20 cellular contexts compared by ENCODE assay signal in the genomic region with DNA sequence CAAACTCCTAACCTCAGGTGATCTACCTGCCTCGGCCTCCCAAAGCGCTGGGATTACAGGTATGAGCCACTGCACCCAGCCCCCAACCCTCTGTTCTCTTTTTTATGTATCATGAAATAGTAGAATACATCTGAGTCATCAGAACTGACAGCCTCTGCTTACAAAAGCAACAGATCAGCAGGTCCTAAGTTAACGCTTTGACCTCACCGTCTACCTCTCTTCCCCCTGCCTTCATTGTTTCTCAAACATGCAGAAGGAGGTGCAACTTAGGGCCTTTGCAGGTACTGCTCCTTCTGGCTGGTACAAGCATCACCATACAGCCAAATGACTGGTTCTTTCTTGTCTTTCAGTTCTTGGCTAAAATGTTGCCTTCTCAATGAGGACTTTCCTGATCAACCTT.
"Had no signal": no experiment of that assay in that cellular context is flagged by ENCODE, and none has a peak within 500 bp of the region (broad histone marks: within the 10 kb centered on the region; RNA-seq: fewer than 3 reads in every experiment).

No MANE protein-coding gene starts in this region.

- H3K9me3 Mint-ChIP-seq: endodermal cell; stimulated activated memory B cell treated with anti-CD40 and anti-IgM and Interleukin-4, amounts not matched to agents 10 μg/mL and 1 μg/mL and 100 μg/mL, for 72 hours had no signal

- H3K27me3 ChIP-seq: brain microvascular endothelial cell, spleen, transverse colon had no signal

- H3K4me3 Mint-ChIP-seq: activated T-cell treated with anti-CD3 and anti-CD28 coated beads, Interleukin-2, amount 50 U/mL, for 24 hours; endodermal cell; natural killer cell treated with Interleukin-12 subunit alpha and Interleukin-12 subunit beta and Interleukin-15 and Interleukin-18, amount 100 ng/mL, for 72 hours; stimulated activated memory B cell treated with anti-CD40 and anti-IgM and Interleukin-4, amounts not matched to agents 10 μg/mL and 1 μg/mL and 100 μg/mL, for 72 hours; T-helper 17 cell had no signal

- H3K27ac Mint-ChIP-seq: activated naive CD4-positive, alpha-beta T cell treated with anti-CD3 and anti-CD28 coated beads, Interleukin-2, amount 50 U/mL, for 72 hours; activated T-cell treated with anti-CD3 and anti-CD28 coated beads, Interleukin-2, amount 50 U/mL, for 24 hours; endodermal cell; natural killer cell treated with Interleukin-12 subunit alpha and Interleukin-12 subunit beta and Interleukin-15 and Interleukin-18, amount 100 ng/mL, for 72 hours; stimulated activated memory B cell treated with anti-CD40 and anti-IgM and Interleukin-4, amounts not matched to agents 10 μg/mL and 1 μg/mL and 100 μg/mL, for 72 hours; T-helper 17 cell had no signal

- H3K4me3 ChIP-seq: prostate gland, spleen, transverse colon had no signal

- H3K27me3 Mint-ChIP-seq: activated T-cell treated with anti-CD3 and anti-CD28 coated beads, Interleukin-2, amount 50 U/mL, for 24 hours; natural killer cell treated with Interleukin-12 subunit alpha and Interleukin-12 subunit beta and Interleukin-15 and Interleukin-18, amount 100 ng/mL, for 72 hours; stimulated activated memory B cell treated with anti-CD40 and anti-IgM and Interleukin-4, amounts not matched to agents 10 μg/mL and 1 μg/mL and 100 μg/mL, for 72 hours; T-helper 17 cell had no signal

- ATAC-seq: activated naive CD4-positive, alpha-beta T cell treated with anti-CD3 and anti-CD28 coated beads, Interleukin-2, amount 50 U/mL, for 72 hours; left lobe of liver; natural killer cell treated with Interleukin-12 subunit alpha and Interleukin-12 subunit beta and Interleukin-15 and Interleukin-18, amount 100 ng/mL, for 72 hours; sciatic nerve; stimulated activated memory B cell treated with anti-CD40 and anti-IgM and Interleukin-4, amounts not matched to agents 10 μg/mL and 1 μg/mL and 100 μg/mL, for 72 hours; T-helper 17 cell had no signal

- H3K4me1 ChIP-seq: prostate gland, spleen had no signal

- DNase-seq: activated effector memory CD4-positive, alpha-beta T cell treated with Interleukin-2 at 50 U/mL for 16 hours; activated T-cell treated with anti-CD3 and anti-CD28 coated beads, Interleukin-2, amount 50 U/mL, for 24 hours; amygdala; brain microvascular endothelial cell; cerebellar nuclear complex; dermis blood vessel endothelial cell; endodermal cell; glutamatergic neuron; occipital lobe; spleen; stimulated activated CD4-positive, alpha-beta T cell treated with anti-CD3 and anti-CD28 coated beads, Interleukin-1b, Interleukin-23, amount 100 ng/mL, for 48 hours; T-helper 17 cell; transverse colon had no signal

- H3K4me1 Mint-ChIP-seq: endodermal cell; stimulated activated memory B cell treated with anti-CD40 and anti-IgM and Interleukin-4, amounts not matched to agents 10 μg/mL and 1 μg/mL and 100 μg/mL, for 72 hours; T-helper 17 cell had no signal

- H3K36me3 ChIP-seq: brain microvascular endothelial cell, prostate gland, spleen, transverse colon had no signal

- FAIRE-seq: islet of Langerhans had no signal

- H3K27ac ChIP-seq: brain microvascular endothelial cell, prostate gland, spleen, transverse colon had no signal

- H3K9me3 ChIP-seq: prostate gland, spleen, transverse colon had no signal

- H3K36me3 Mint-ChIP-seq: activated naive CD4-positive, alpha-beta T cell treated with anti-CD3 and anti-CD28 coated beads, Interleukin-2, amount 50 U/mL, for 72 hours; natural killer cell treated with Interleukin-12 subunit alpha and Interleukin-12 subunit beta and Interleukin-15 and Interleukin-18, amount 100 ng/mL, for 72 hours; stimulated activated memory B cell treated with anti-CD40 and anti-IgM and Interleukin-4, amounts not matched to agents 10 μg/mL and 1 μg/mL and 100 μg/mL, for 72 hours had no signal
